8 cellular contexts compared by ENCODE assay signal in the genomic region with DNA sequence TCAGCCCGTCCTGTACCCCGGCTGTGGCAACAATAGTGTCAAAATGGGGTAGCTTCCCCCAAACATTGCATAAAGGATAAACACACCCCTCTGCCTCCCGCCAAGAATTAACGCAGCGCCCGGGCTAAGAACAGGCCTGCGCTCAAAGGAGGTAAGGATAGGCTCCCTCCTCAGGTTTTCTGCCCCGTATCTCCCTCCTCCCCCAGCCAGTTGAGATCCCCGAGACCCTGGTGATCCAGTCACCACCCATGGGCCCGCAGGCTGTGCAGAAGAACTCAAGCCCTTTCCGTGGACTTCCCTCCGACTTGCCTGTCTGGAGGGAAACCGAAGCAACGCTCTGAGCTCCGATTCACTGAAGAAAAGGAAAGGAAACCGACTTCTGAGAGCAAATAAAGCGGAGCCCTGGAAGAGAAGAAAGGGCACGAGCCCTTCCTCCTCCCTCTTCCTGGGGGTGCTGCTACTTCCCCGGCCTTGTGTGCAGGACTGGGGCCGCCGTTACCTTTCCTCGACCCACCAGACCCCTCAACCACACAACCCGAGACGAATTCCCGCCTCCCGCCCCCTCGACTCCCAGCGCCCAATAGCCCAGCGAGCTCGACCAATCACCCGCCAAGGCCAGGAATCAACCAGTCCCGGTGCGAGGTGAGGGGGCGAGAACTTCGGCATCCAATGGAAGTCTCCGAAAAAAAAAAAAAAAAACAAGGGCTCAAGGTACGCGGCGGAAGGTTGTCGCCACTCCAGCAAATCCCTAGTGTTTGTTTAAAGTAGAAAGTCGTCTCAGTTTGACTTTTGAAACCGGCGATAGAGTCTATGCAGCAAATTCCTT. TPM values are rescaled to one million over a fixed set of nuclear protein-coding genes. Genes with fewer than 3 reads are reported as not detected.
DNase-seq lines count a peak whose midpoint lies in the region; ATAC-seq and TF ChIP-seq lines count a peak whose summit lies in the region.

TSS of gene BRIP1 (minus strand) at position 554 of the 826 bp plus-strand sequence. CDS start 1,989 bp downstream, outside the sequence.

- ATAC-seq in HG02884 (IDR thresholded peaks at IDR 0.05; ENCODE audit: unreplicated experiment): peak; percentile 91
- ATAC-seq in left ventricle myocardium superior: peak; percentile 100

- TF ChIP-seq CTCF in GM13977 (IDR thresholded peaks at IDR 0.05; ENCODE audit: extremely low read depth, insufficient read depth, missing control alignments) (no peak), adrenal gland (IDR thresholded peaks at IDR 0.05) (no peak), prostate gland (IDR thresholded peaks at IDR 0.05) (no peak)

- H3K4me3 ChIP-seq in adrenal gland: peak within 1 kb of the TSS in 3 of 4 donors; percentile 49 to 77 (median 72)
- H3K4me3 ChIP-seq in prostate gland: peak within 1 kb of the TSS; percentile 58 to 66
- H3K4me3 ChIP-seq in urinary bladder (ENCODE audit: low read depth, low read length): peak within 1 kb of the TSS; percentile 66

- no peaks in the 10 kb centered on the region for H3K27me3 ChIP-seq in adrenal gland
- H3K27me3 ChIP-seq in prostate gland (replicated peaks; ENCODE audit: insufficient read depth): no peaks in the 10 kb centered on the region

- intact Hi-C loops in adrenal gland (cut with DNase I) (no loop called here), left ventricle myocardium superior (cut with micrococcal nuclease) (no loop called here), prostate gland (cut with DNase I) (no loop called here)

- in situ Hi-C loops in GM13977 (cut with MboI; ENCODE audit: low pct_unique_long_range_greater_than_20kb, low sequenced_read_pairs, unreplicated experiment): no loop called here

- DNase-seq in GM13977 (ENCODE audit: low spot score) (peak; percentile 87), NCI-H146 treated with DMSO at 0.1 percent for 48 hours (lab: John Stamatoyannopoulos, UW; ENCODE audit: unreplicated experiment) (peak; percentile 84), T-helper 1 cell (peak; percentile 78 to 92 (median 84)), adrenal gland (peak; percentile 91 to 96 (median 95)), left ventricle myocardium superior (peak; percentile 90), prostate gland (ENCODE audit: low spot score) (peak; percentile 91)

- H3K9me3 ChIP-seq in adrenal gland (replicated peaks in 1 of 3) (no peaks in the 10 kb centered on the region), prostate gland (no peaks in the 10 kb centered on the region)

- H3K36me3 ChIP-seq in adrenal gland (replicated peaks in 1 of 2): no peaks in the 10 kb centered on the region
- no peaks in the 10 kb centered on the region for H3K36me3 ChIP-seq in prostate gland
- H3K36me3 ChIP-seq in urinary bladder (ENCODE audit: insufficient read depth): no peaks in the 10 kb centered on the region

- WGBS in adrenal gland, 4 donors: 0 to 1% (median 0%) methylated on average over 31 to 43 of the region's 43 CpGs
- WGBS in prostate gland: under 1% methylated on average over 43 of the region's 43 CpGs
- under 1% methylated on average over 43 of the region's 43 CpGs for WGBS in urinary bladder

- TF ChIP-seq POLR2A in adrenal gland (IDR thresholded peaks at IDR 0.05) (peak in 1 of 2 donors; percentile 64), prostate gland (IDR thresholded peaks at IDR 0.05) (peak; percentile 20)

- peak within 1 kb of the TSS; percentile 58 to 87 (median 74) for H3K27ac ChIP-seq in adrenal gland
- H3K27ac ChIP-seq in prostate gland: peak within 1 kb of the TSS; percentile 78 to 81
- peak within 1 kb of the TSS; percentile 71 for H3K27ac ChIP-seq in urinary bladder (ENCODE audit: low read depth)

- H3K4me1 ChIP-seq in adrenal gland (replicated peaks in 1 of 2) (peaks cover 5 to 14% of the 10 kb centered on the region in 2 donors), prostate gland (replicated peaks) (no peaks in the 10 kb centered on the region), urinary bladder (ENCODE audit: insufficient read depth) (no peaks in the 10 kb centered on the region)

RNA-seq across cellular contexts. Expression of gene BRIP1, which starts in this region (rescaled TPM):
- total RNA-seq in adrenal gland: 1 to 10 TPM in 1 of 8 donors, under 1 TPM in 7; 0.06 to 1.1 (median 0.46) TPM
- under 1 TPM; 0.16 to 0.59 (median 0.20) TPM for polyA plus RNA-seq in adrenal gland
- 0.35 TPM for total RNA-seq in left ventricle myocardium superior
- total RNA-seq in prostate gland: 1 to 10 TPM; 1.3 to 3.9 TPM
- total RNA-seq in urinary bladder: 19.0 TPM
- 0.41 TPM for polyA plus RNA-seq in urinary bladder

Comparison
In these comparisons a context has a peak if more than half of its experiments do, and no peak if none do; other contexts are left out.
1. Peak in every context shown above with its lines: DNase-seq, ATAC-seq, H3K4me3 ChIP-seq and H3K27ac ChIP-seq.
2. Peak in DNase-seq and ATAC-seq in left ventricle myocardium superior; RNA of the gene not detected or under 1 TPM.